In the genomic region with DNA sequence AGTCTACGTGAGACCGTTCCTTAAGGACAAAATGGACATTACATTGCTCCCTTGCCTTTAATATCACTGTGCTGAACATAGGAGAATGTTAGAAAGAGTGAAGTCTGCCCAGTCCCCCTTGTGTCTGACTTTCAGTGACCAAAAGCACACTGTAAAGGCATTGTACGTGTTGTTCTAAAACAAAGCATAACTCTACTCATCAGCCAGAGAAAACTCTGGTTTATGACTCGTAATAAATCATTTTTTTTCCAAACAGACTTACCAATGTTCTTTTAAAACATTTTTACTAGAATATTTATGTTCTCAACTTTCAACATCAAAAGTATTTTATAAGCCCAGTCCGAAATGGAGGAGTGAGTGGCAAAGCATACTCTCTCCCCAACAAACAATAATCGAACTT, we compare ENCODE assay signal across 18 cellular contexts.
"Had no signal": no experiment of that assay in that cellular context is flagged by ENCODE, and none has a peak within 500 bp of the region (broad histone marks: within the 10 kb centered on the region; RNA-seq: fewer than 3 reads in every experiment).

No MANE protein-coding gene starts in this region.

- DNase-seq: effector memory CD8-positive, alpha-beta T cell; foreskin melanocyte; heart left ventricle; hippocampal formation; mucosa of descending colon; naive thymus-derived CD8-positive, alpha-beta T cell; posterior cingulate gyrus; sigmoid colon; small intestine; stimulated activated CD4-positive, alpha-beta T cell treated with anti-CD3 and anti-CD28 coated beads, Interleukin-12 subunit alpha, Interleukin-12 subunit beta, amount 100 ng/mL, for 4 hours; stimulated activated naive CD4-positive, alpha-beta T cell; stomach; substantia nigra; trophoblast cell had no signal

- H3K9me3 ChIP-seq: mucosa of descending colon, right atrium auricular region, sigmoid colon had no signal

- FAIRE-seq: colon, small intestine had no signal

- H3K4me3 ChIP-seq: heart left ventricle, mucosa of descending colon, right atrium auricular region, sigmoid colon, stomach had no signal

- H3K36me3 ChIP-seq: heart left ventricle, right atrium auricular region, sigmoid colon, stomach had no signal

- H3K36me3 Mint-ChIP-seq: naive thymus-derived CD8-positive, alpha-beta T cell had no signal

- H3K27me3 Mint-ChIP-seq: dendritic cell treated with granulocyte-macrophage colony-stimulating factor and Interleukin-4, amounts not matched to agents 40 ng/mL and 50 ng/mL, for 4 days; effector memory CD8-positive, alpha-beta T cell had no signal

- H3K27ac ChIP-seq: heart left ventricle, right atrium auricular region, sigmoid colon, stomach had no signal

- H3K9me3 Mint-ChIP-seq: neural crest cell had no signal

- H3K4me1 ChIP-seq: sigmoid colon, stomach had no signal

- H3K27ac Mint-ChIP-seq: dendritic cell treated with granulocyte-macrophage colony-stimulating factor and Interleukin-4, amounts not matched to agents 40 ng/mL and 50 ng/mL, for 4 days; effector memory CD8-positive, alpha-beta T cell; naive thymus-derived CD8-positive, alpha-beta T cell had no signal

- H3K4me3 Mint-ChIP-seq: dendritic cell treated with granulocyte-macrophage colony-stimulating factor and Interleukin-4, amounts not matched to agents 40 ng/mL and 50 ng/mL, for 4 days; effector memory CD8-positive, alpha-beta T cell; naive thymus-derived CD8-positive, alpha-beta T cell; neural crest cell had no signal

- H3K27me3 ChIP-seq: heart left ventricle, right atrium auricular region, sigmoid colon, stomach had no signal
